In the genomic region with DNA sequence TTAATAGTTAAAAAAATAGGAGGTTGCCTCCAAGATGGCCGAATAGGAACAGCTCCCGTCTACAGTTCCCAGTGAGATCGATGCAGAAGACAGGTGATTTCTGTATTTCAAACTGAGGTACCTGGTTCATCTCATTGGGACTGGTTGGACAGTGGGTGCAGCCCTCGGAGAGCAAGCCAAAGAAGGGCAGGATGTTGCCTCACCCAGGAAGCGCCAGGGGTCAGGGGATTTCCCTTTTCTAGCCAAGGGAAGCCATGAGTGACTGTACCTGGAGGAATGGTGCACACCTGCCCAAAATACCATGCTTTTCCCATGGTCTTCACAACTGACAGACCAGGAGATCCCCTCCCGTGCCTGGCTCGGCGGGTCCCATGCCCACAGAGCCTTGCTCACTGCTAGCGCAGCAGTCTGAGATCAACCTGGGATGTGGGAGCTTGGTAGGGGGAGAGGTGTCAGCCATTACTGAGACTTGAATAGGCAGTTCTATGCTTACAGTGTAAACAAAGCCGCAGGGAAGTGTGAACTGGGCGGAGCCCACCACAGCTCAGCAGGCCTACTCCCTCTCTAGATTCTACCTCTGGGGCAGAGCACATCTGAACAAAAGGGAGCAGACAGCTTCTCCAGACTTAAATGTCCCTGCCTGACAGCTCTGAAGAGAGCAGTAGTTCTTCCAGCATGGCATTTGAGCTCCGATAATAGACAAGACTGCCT, we compare ENCODE assay signal across 23 cellular contexts.
"Had no signal": no experiment of that assay in that cellular context is flagged by ENCODE, and none has a peak within 500 bp of the region (broad histone marks: within the 10 kb centered on the region; RNA-seq: fewer than 3 reads in every experiment).

No MANE protein-coding gene starts in this region.

- H3K4me3 Mint-ChIP-seq: activated CD8-positive, alpha-beta memory T cell treated with anti-CD3 and anti-CD28 coated beads, Interleukin-2, amount 10 ng/mL, durations not matched to agents 7 days and 5 days; brain; dendritic cell treated with granulocyte-macrophage colony-stimulating factor and Interleukin-4, amounts not matched to agents 40 ng/mL and 50 ng/mL, for 4 days; neural crest cell; stimulated activated naive B cell treated with anti-CD40 and anti-IgM and Interleukin-4, amounts not matched to agents 10 μg/mL and 1 μg/mL and 100 μg/mL, for 72 hours; T-helper 2 cell treated with Interferon-gamma antibody and Interleukin-4, amounts not matched to agents 5 μg/mL and 100 μg/mL, for 36 hours had no signal

- DNase-seq: activated CD4-positive, alpha-beta T cell treated with anti-CD3 and anti-CD28 coated beads for 1 hour; activated CD4-positive, alpha-beta T cell treated with anti-CD3 and anti-CD28 coated beads, Interleukin-2, amount 50 U/mL, for 4 hours; activated CD8-positive, alpha-beta memory T cell treated with anti-CD3 and anti-CD28 coated beads, Interleukin-2, amount 10 ng/mL, durations not matched to agents 7 days and 5 days; activated gamma-delta T cell; activated T-cell treated with anti-CD3 and anti-CD28 coated beads for 4 hours; aorta; effector CD4-positive, alpha-beta T cell; foreskin melanocyte; mesenchymal stem cell; mucosa of descending colon; occipital lobe; stimulated activated CD4-positive, alpha-beta T cell treated with anti-CD3 and anti-CD28 coated beads, Interleukin-15, amount 100 ng/mL, for 24 hours; stimulated activated naive B cell treated with anti-CD40 and anti-IgM and Interleukin-4, amounts not matched to agents 10 μg/mL and 1 μg/mL and 100 μg/mL, for 72 hours; WERI-Rb-1 had no signal

- H3K27me3 Mint-ChIP-seq: activated CD8-positive, alpha-beta memory T cell treated with anti-CD3 and anti-CD28 coated beads, Interleukin-2, amount 10 ng/mL, durations not matched to agents 7 days and 5 days; brain; dendritic cell treated with granulocyte-macrophage colony-stimulating factor and Interleukin-4, amounts not matched to agents 40 ng/mL and 50 ng/mL, for 4 days; stimulated activated naive B cell treated with anti-CD40 and anti-IgM and Interleukin-4, amounts not matched to agents 10 μg/mL and 1 μg/mL and 100 μg/mL, for 72 hours had no signal

- H3K27me3 ChIP-seq: upper lobe of left lung had no signal

- H3K27ac ChIP-seq: upper lobe of left lung, WERI-Rb-1 had no signal

- H3K27ac Mint-ChIP-seq: activated CD8-positive, alpha-beta memory T cell treated with anti-CD3 and anti-CD28 coated beads, Interleukin-2, amount 10 ng/mL, durations not matched to agents 7 days and 5 days; brain; dendritic cell treated with granulocyte-macrophage colony-stimulating factor and Interleukin-4, amounts not matched to agents 40 ng/mL and 50 ng/mL, for 4 days; stimulated activated naive B cell treated with anti-CD40 and anti-IgM and Interleukin-4, amounts not matched to agents 10 μg/mL and 1 μg/mL and 100 μg/mL, for 72 hours; T-helper 2 cell treated with Interferon-gamma antibody and Interleukin-4, amounts not matched to agents 5 μg/mL and 100 μg/mL, for 36 hours had no signal

- H3K4me1 Mint-ChIP-seq: brain, neural crest cell had no signal

- ATAC-seq: activated CD8-positive, alpha-beta memory T cell treated with anti-CD3 and anti-CD28 coated beads, Interleukin-2, amount 10 ng/mL, durations not matched to agents 7 days and 5 days; esophagus mucosa; mucosa of descending colon; sciatic nerve; SK-N-SH treated with all-trans-retinoic acid at 6 μM for 48 hours; stimulated activated naive B cell treated with anti-CD40 and anti-IgM and Interleukin-4, amounts not matched to agents 10 μg/mL and 1 μg/mL and 100 μg/mL, for 72 hours had no signal

- H3K4me2 ChIP-seq: smooth muscle cell had no signal

- H3K4me1 ChIP-seq: upper lobe of left lung had no signal

- H3K9me3 ChIP-seq: mucosa of descending colon had no signal
